ENCODE assay signal across 3 cellular contexts in the genomic region with DNA sequence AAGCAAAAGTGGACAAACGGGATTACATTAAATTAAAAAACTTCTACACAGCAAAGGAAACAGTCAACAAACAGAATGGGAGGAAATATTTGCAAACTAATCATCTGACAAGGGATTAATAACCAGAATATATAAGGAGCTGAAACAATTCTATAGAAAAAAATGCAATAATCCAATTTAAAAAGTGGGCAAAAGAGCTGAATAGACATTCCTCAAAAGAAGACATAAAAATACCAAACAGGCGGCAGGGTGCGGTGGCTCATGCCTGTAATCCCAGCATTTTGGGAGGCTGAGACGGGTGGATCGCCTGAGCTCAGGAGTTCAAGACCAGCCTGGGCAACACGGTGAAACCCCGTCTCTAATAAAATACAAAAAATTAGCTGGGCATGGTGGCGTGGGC.
TF ChIP-seq lines count a peak whose summit lies in the region.

No MANE protein-coding gene starts in this region.

TF ChIP-seq in A549, 52 proteins besides CTCF, POLR2A, EP300 and RAD21:
- peak; percentile 37 for TF ChIP-seq MAFK (IDR thresholded peaks at IDR 0.05; ENCODE audit: partially characterized antibody)

TF ChIP-seq in K562, 482 proteins besides CTCF, POLR2A, EP300 and RAD21:
- peak; percentile 79 for TF ChIP-seq ZNF316 (IDR thresholded peaks at IDR 0.05)
- 0 out of 2 replicates have a peak, but pooled peaks have one; percentile 32 for TF ChIP-seq MAFG (tag; conservative IDR thresholded peaks at IDR 0.05)
- TF ChIP-seq C11orf30 (IDR thresholded peaks at IDR 0.05; ENCODE audit: low read depth), result peak; percentile 55; the same call in 1 of the 2 replicates

TF ChIP-seq in HepG2, 621 proteins besides CTCF, POLR2A, EP300 and RAD21:
- peak in 1 of 2 experiments; percentile 53; a peak in 1 of 4 replicates for TF ChIP-seq MAFK (conservative IDR thresholded peaks at IDR 0.05 in 1 of 2, IDR thresholded peaks at IDR 0.05 in 1 of 2; ENCODE audit: low read length in 2 of 2)
- TF ChIP-seq MAFF (IDR thresholded peaks at IDR 0.05; ENCODE audit: low read depth, low read length), result peak; percentile 36
